In the genomic region with DNA sequence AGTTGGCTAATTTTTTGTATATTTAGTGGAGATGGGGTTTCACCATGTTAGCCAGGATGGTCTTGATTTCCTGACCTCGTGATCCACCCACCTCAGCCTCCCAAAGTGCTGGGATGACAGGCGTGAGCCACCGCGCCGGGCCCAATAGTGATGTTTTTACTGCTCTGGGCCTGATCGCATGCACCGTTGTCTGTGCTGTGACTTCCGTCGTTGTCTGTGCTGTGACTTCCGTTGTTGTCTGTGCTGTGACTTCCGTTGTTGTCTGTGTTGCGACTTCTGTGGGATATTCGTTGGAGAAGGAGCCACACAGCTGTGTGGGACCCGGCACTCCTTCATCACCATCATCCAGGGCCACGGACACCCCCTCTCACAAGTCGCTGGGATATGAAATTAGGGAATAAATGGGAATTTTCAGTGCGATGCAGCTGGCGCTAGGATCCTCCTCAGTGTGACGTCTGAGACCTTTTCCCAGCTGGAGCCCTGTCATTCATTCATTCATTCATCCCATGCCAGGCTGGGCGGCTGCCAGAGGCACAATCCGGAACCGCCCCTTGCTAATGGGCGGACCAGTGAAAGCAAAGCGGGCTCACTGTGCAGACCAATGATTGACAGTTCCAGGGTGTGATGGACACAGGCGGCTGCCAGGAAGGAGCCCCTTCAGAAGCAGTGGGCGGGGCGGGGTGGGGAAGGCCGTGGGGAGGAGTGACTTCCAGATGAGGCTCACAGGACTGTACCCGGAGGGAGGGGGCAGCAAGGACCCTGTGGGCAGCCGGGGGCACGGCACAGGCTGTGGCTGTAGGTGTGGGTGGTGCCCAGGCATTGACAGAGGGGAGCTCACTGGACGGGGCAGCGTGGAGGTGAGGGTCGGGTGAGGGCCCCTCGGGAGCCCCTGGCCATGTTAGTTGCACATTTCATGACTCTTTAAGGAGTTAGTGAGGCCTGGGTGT, we compare ENCODE assay signal across 24 cellular contexts. TPM values are rescaled to one million over a fixed set of nuclear protein-coding genes. Genes with fewer than 3 reads are reported as not detected.
DNase-seq lines count a peak whose midpoint lies in the region; FAIRE-seq and TF ChIP-seq lines count a peak whose summit lies in the region.
"Had no signal": no experiment of that assay in that cellular context is flagged by ENCODE, and none has a peak within 500 bp of the region (broad histone marks: within the 10 kb centered on the region; RNA-seq: fewer than 3 reads in every experiment).

No MANE protein-coding gene starts in this region.

- 93 to 96% methylated on average over 21 to 35 of the region's 35 CpGs for WGBS in endodermal cell (ENCODE audit: insufficient coverage in 1 of 2, insufficient read length in 1 of 2), 2 experiments
- WGBS in small intestine, 3 donors = 86 to 90% (median 88%) methylated on average over 34 to 35 of the region's 35 CpGs

- H3K27ac ChIP-seq in layer of hippocampus (ENCODE audit: low read depth, low read length) (peak overlapping the region; percentile 35), endodermal cell (ENCODE audit: low read depth, low read length) (no peak overlapping the region), small intestine (ENCODE audit: low read depth in 1 of 2, low read length in 1 of 2) (peak overlapping the region in 1 of 2 donors; percentile 91)
- H3K27ac ChIP-seq: body of pancreas, WERI-Rb-1 had no signal

- H3K9me3 ChIP-seq in endodermal cell (ENCODE audit: control insufficient read depth, low read length) (peaks cover 6% of the 10 kb centered on the region), small intestine (ENCODE audit: control insufficient read depth, low read depth) (peaks cover 6% of the 10 kb centered on the region)

- H3K4me1 ChIP-seq in endodermal cell (ENCODE audit: control insufficient read depth, insufficient read depth, low read length) (no peaks in the 10 kb centered on the region), small intestine (ENCODE audit: control insufficient read depth in 2 of 2, insufficient read depth in 1 of 2, low read depth in 1 of 2, low read length in 1 of 2) (no peaks in the 10 kb centered on the region)
- H3K4me1 ChIP-seq: body of pancreas had no signal

- no peak for FAIRE-seq in small intestine (lab: Jason Lieb, UNC)

- TF ChIP-seq CTCF in progenitor cell of endocrine pancreas (IDR thresholded peaks at IDR 0.05; ENCODE audit: unreplicated experiment) (no peak), endodermal cell (conservative IDR thresholded peaks at IDR 0.05) (no peak)

- H3K4me1 Mint-ChIP-seq in progenitor cell of endocrine pancreas (ENCODE audit: low read depth) = peaks cover 8% of the 10 kb centered on the region
- H3K4me1 Mint-ChIP-seq in endodermal cell = no peaks in the 10 kb centered on the region
- H3K4me1 Mint-ChIP-seq: activated naive CD4-positive, alpha-beta T cell treated with anti-CD3 and anti-CD28 coated beads, Interleukin-2, amount 50 U/mL, for 24 hours; immature natural killer cell had no signal

- H3K27ac Mint-ChIP-seq in progenitor cell of endocrine pancreas = peak overlapping the region; percentile 16
- H3K27ac Mint-ChIP-seq in endodermal cell = no peak overlapping the region
- H3K27ac Mint-ChIP-seq: activated CD8-positive, alpha-beta T cell treated with anti-CD3 and anti-CD28 coated beads for 36 hours; activated naive CD4-positive, alpha-beta T cell treated with anti-CD3 and anti-CD28 coated beads, Interleukin-2, amount 50 U/mL, for 24 hours; activated T-cell treated with anti-CD3 and anti-CD28 coated beads, Interleukin-2, amount 50 U/mL, for 24 hours; immature natural killer cell; T-helper 1 cell treated with Interleukin-12 subunit alpha and Interleukin-12 subunit beta and Interleukin-4 antibody, amounts not matched to agents 30 μg/mL and 1 μg/mL, for 36 hours had no signal

- H3K36me3 Mint-ChIP-seq in progenitor cell of endocrine pancreas (ENCODE audit: insufficient read depth) (peaks cover 20% of the 10 kb centered on the region), endodermal cell (ENCODE audit: low read depth) (peaks cover 43% of the 10 kb centered on the region)

- H3K27me3 Mint-ChIP-seq in progenitor cell of endocrine pancreas (no peaks in the 10 kb centered on the region), endodermal cell (ENCODE audit: insufficient read depth) (no peaks in the 10 kb centered on the region)
- H3K27me3 Mint-ChIP-seq: activated CD8-positive, alpha-beta T cell treated with anti-CD3 and anti-CD28 coated beads for 36 hours; activated naive CD4-positive, alpha-beta T cell treated with anti-CD3 and anti-CD28 coated beads, Interleukin-2, amount 50 U/mL, for 24 hours; activated T-cell treated with anti-CD3 and anti-CD28 coated beads, Interleukin-2, amount 50 U/mL, for 24 hours had no signal

- H3K36me3 ChIP-seq in endodermal cell (ENCODE audit: control insufficient read depth, insufficient read depth, low read length) (no peaks in the 10 kb centered on the region), small intestine (ENCODE audit: control insufficient read depth in 2 of 2, insufficient read depth in 2 of 2, low read length in 2 of 2) (peaks cover 2 to 4% of the 10 kb centered on the region in 2 donors)
- H3K36me3 ChIP-seq: WERI-Rb-1 had no signal

- H3K27me3 ChIP-seq in layer of hippocampus (ENCODE audit: control insufficient read depth, insufficient read depth, low read length) = no peaks in the 10 kb centered on the region
- no peaks in the 10 kb centered on the region for H3K27me3 ChIP-seq in endodermal cell (ENCODE audit: control insufficient read depth, insufficient read depth, low read length, poor library complexity, severe bottlenecking)
- no peaks in the 10 kb centered on the region for H3K27me3 ChIP-seq in small intestine (ENCODE audit: control insufficient read depth in 2 of 2, insufficient read depth in 2 of 2, low read length in 2 of 2)
- H3K27me3 ChIP-seq: body of pancreas had no signal

- H3K9me3 Mint-ChIP-seq in progenitor cell of endocrine pancreas (ENCODE audit: low read depth) (peaks cover 4% of the 10 kb centered on the region), endodermal cell (peaks cover 8% of the 10 kb centered on the region)
- H3K9me3 Mint-ChIP-seq: activated naive CD4-positive, alpha-beta T cell treated with anti-CD3 and anti-CD28 coated beads, Interleukin-2, amount 50 U/mL, for 24 hours; T-helper 1 cell treated with Interleukin-12 subunit alpha and Interleukin-12 subunit beta and Interleukin-4 antibody, amounts not matched to agents 30 μg/mL and 1 μg/mL, for 36 hours had no signal

- peak in 12 of 14 donors; percentile 28 to 94 (median 77) for DNase-seq in C1 segment of cervical spinal cord (lab: John Stamatoyannopoulos, UW)
- DNase-seq in cerebellar cortex (ENCODE audit: low spot score) = peak; percentile 58
- no peak for DNase-seq in progenitor cell of endocrine pancreas (ENCODE audit: low spot score, unreplicated experiment)
- no peak for DNase-seq in endodermal cell
- DNase-seq in small intestine = no peak
- no peak for DNase-seq in central memory CD4-positive, alpha-beta T cell
- no peak for DNase-seq in stimulated activated CD4-positive, alpha-beta T cell treated with anti-CD3 and anti-CD28 coated beads, Interleukin-12 subunit alpha, Interleukin-12 subunit beta, amount 100 ng/mL, for 4 hours
- DNase-seq: activated CD8-positive, alpha-beta T cell treated with anti-CD3 and anti-CD28 coated beads for 36 hours; activated T-cell treated with anti-CD3 and anti-CD28 coated beads, Interleukin-2, amount 50 U/mL, for 24 hours; body of pancreas; Calu3; dermis blood vessel endothelial cell; GDM1; immature natural killer cell; mesendoderm; NCI-H1105; NCI-H2107; NCI-H69; stimulated activated CD4-positive, alpha-beta T cell treated with anti-CD3 and anti-CD28 coated beads, Interleukin-4, amount 100 ng/mL, for 1 hour; WERI-Rb-1 had no signal

- H3K4me3 ChIP-seq in endodermal cell (ENCODE audit: low read length) = no peak overlapping the region
- no peak overlapping the region for H3K4me3 ChIP-seq in small intestine (ENCODE audit: low read depth in 1 of 2, low read length in 2 of 2)
- H3K4me3 ChIP-seq: body of pancreas had no signal

- H3K4me3 Mint-ChIP-seq in progenitor cell of endocrine pancreas (ENCODE audit: low read depth) (no peak overlapping the region), endodermal cell (no peak overlapping the region)
- H3K4me3 Mint-ChIP-seq: activated CD8-positive, alpha-beta T cell treated with anti-CD3 and anti-CD28 coated beads for 36 hours; activated naive CD4-positive, alpha-beta T cell treated with anti-CD3 and anti-CD28 coated beads, Interleukin-2, amount 50 U/mL, for 24 hours; activated T-cell treated with anti-CD3 and anti-CD28 coated beads, Interleukin-2, amount 50 U/mL, for 24 hours; immature natural killer cell; T-helper 1 cell treated with Interleukin-12 subunit alpha and Interleukin-12 subunit beta and Interleukin-4 antibody, amounts not matched to agents 30 μg/mL and 1 μg/mL, for 36 hours had no signal

- no peak overlapping the region for H3K9ac ChIP-seq in endodermal cell (ENCODE audit: extremely low read depth, low read length, poor library complexity, severe bottlenecking)

RNA-seq across cellular contexts. Expression of a gene that starts 48.9 kb away (rescaled TPM):
- total RNA-seq in progenitor cell of endocrine pancreas (71.5 and 78.0 TPM in 2 replicates), endodermal cell (10 to 100 TPM; 49.9 to 68.5 TPM)
- polyA plus RNA-seq in endodermal cell (2013, experiment 1 of 2) = 18.0 TPM
- polyA plus RNA-seq in endodermal cell (2013, experiment 2 of 2) = 17.8 TPM
- 100 to 1,000 TPM in 2 of 3 donors, 10 to 100 TPM in 1; 44.2 to 252 (median 206) TPM for polyA plus RNA-seq in small intestine
- total RNA-seq: HT1080 had no signal

Comparison
In these comparisons a context has a peak if more than half of its experiments do, and no peak if none do; other contexts are left out.
1. DNase-seq: peak in C1 segment of cervical spinal cord (12 of 14) and cerebellar cortex (single experiment); none in progenitor cell of endocrine pancreas (single experiment), endodermal cell (single experiment), small intestine (single experiment), central memory CD4-positive, alpha-beta T cell (single experiment) and stimulated activated CD4-positive, alpha-beta T cell treated with anti-CD3 and anti-CD28 coated beads, Interleukin-12 subunit alpha, Interleukin-12 subunit beta, amount 100 ng/mL, for 4 hours (single experiment).